ENCODE assay signal across 2 cellular contexts in the genomic region with DNA sequence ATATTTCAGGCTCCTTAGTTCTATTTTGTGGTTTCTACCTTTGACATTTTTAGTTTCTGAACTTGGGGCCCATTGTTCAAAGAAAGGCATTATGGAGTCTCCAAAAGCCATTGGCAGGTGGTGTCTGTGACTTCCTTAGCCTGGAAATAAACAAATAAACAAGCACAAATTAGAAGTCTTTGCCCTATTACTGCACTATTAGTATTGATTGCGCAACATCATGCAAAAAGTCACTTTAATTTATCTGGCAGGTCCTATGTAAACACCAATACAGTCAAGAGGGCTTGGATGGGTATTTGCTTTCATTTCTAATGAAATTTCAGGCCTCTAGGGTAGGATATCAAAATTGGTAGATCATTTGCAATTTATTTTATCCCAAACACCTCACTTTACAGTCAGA.
TF ChIP-seq lines count a peak whose summit lies in the region.

No MANE protein-coding gene starts in this region.

TF ChIP-seq in HCT116, 20 proteins besides CTCF, POLR2A, EP300 and RAD21:
- TF ChIP-seq TCF7L2 (IDR thresholded peaks at IDR 0.05; ENCODE audit: borderline replicate concordance, extremely low read depth, insufficient read depth, insufficient read length) (no peak), CEBPB (IDR thresholded peaks at IDR 0.05; ENCODE audit: low read depth) (peak; percentile 74)
TF ChIP-seq in HCT116: peak in this region for 1.

TF ChIP-seq in HepG2, 621 proteins besides CTCF, POLR2A, EP300 and RAD21:
- TF ChIP-seq CEBPB (IDR thresholded peaks at IDR 0.05; ENCODE audit: borderline replicate concordance, low read depth, low read length) (peak; percentile 96), ZNF749 (CRISPR knock-in tag; IDR thresholded peaks at IDR 0.05; ENCODE audit: borderline replicate concordance) (no peak), CEBPG (CRISPR knock-in tag; IDR thresholded peaks at IDR 0.05) (peak; percentile 86), MED13 (CRISPR knock-in tag; IDR thresholded peaks at IDR 0.05) (no peak)
